In genomic region chr3:129117134-129117533, GRCh38 we compare ENCODE assay signal across 18 cellular contexts. TPM values are rescaled to one million over a fixed set of nuclear protein-coding genes. Genes with fewer than 3 reads are reported as not detected.
DNase-seq lines count a peak whose midpoint lies in the region; ATAC-seq, FAIRE-seq and TF ChIP-seq lines count a peak whose summit lies in the region.
"Had no signal": no experiment of that assay in that cellular context is flagged by ENCODE, and none has a peak within 500 bp of the region (broad histone marks: within the 10 kb centered on the region; RNA-seq: fewer than 3 reads in every experiment).

No MANE protein-coding gene starts in this region.

- peak; percentile 1 for DNase-seq in activated naive CD4-positive, alpha-beta T cell treated with anti-CD3 and anti-CD28 coated beads, Interleukin-2, amount 10 ng/mL, durations not matched to agents 7 days and 5 days
- DNase-seq in activated naive CD4-positive, alpha-beta T cell treated with anti-CD3 and anti-CD28 coated beads, Interleukin-2, amount 50 U/mL, for 16 hours = no peak
- no peak for DNase-seq in T-helper 17 cell
- no peak for DNase-seq in H1 (ENCODE audit: low read depth in 1 of 2, low spot score in 2 of 2)
- DNase-seq in stimulated activated naive CD8-positive, alpha-beta T cell treated with anti-CD3 and anti-CD28 coated beads, Interleukin-15, amount 100 ng/mL, for 72 hours = no peak
- no peak for DNase-seq in tibial artery
- DNase-seq: HFFc6; NCI-H2029 treated with DMSO at 0.1 percent for 48 hours; sigmoid colon; stimulated activated CD4-positive, alpha-beta T cell treated with anti-CD3 and anti-CD28 coated beads, Interleukin-2, amount 100 ng/mL, for 24 hours; substantia nigra; T-helper 9 cell had no signal

- H3K4me3 ChIP-seq in H1 (ENCODE audit: extremely low read depth in 1 of 4, insufficient read depth in 2 of 4, low read depth in 3 of 4, low read length in 4 of 4) = no peak overlapping the region; a peak in 1 of 8 replicates
- H3K4me3 ChIP-seq in tibial artery = no peak overlapping the region
- H3K4me3 ChIP-seq: sigmoid colon had no signal

- H3K23ac ChIP-seq in H1 (ENCODE audit: insufficient read length) = no peak overlapping the region

- no peaks in the 10 kb centered on the region for H3K27me3 ChIP-seq in H1 (replicated peaks in 1 of 4; ENCODE audit: control insufficient read depth in 3 of 4, extremely low read depth in 1 of 4, insufficient read depth in 3 of 4, low read length in 3 of 4)
- H3K27me3 ChIP-seq in tibial artery = no peaks in the 10 kb centered on the region
- H3K27me3 ChIP-seq: sigmoid colon had no signal

- H3K4me1 Mint-ChIP-seq in activated naive CD4-positive, alpha-beta T cell treated with anti-CD3 and anti-CD28 coated beads, Interleukin-2, amount 10 ng/mL, durations not matched to agents 7 days and 5 days = peaks cover 69% of the 10 kb centered on the region
- H3K4me1 Mint-ChIP-seq in T-helper 17 cell = peaks cover 40% of the 10 kb centered on the region
- H3K4me1 Mint-ChIP-seq in stimulated activated naive CD8-positive, alpha-beta T cell treated with anti-CD3 and anti-CD28 coated beads, Interleukin-15, amount 100 ng/mL, for 72 hours = peaks cover 72% of the 10 kb centered on the region

- no peak for FAIRE-seq in H1 (lab: Jason Lieb, UNC)
- FAIRE-seq: astrocyte, endometrium had no signal

- peak overlapping the region; percentile 28; the same call in 1 of the 2 replicates for H2BK5ac ChIP-seq in H1 (ENCODE audit: low read depth, low read length)

- no peak for TF ChIP-seq POLR2A in H1 (IDR thresholded peaks at IDR 0.05; ENCODE audit: control extremely low read depth in 1 of 2, low read depth in 2 of 2, low read length in 2 of 2)

- H3K14ac ChIP-seq in H1 (ENCODE audit: insufficient read length) = no peak overlapping the region

- no peak for TF ChIP-seq EP300 in H1 (IDR thresholded peaks at IDR 0.05; ENCODE audit: borderline replicate concordance in 1 of 2, low read depth in 2 of 2, low read length in 2 of 2)

- no peak overlapping the region for H3K4ac ChIP-seq in H1 (replicated peaks; ENCODE audit: insufficient read length, low read depth, low read length)

- H2AK5ac ChIP-seq in H1 (ENCODE audit: low read depth, low read length) = no peak overlapping the region

- no peak overlapping the region for H4K91ac ChIP-seq in H1 (replicated peaks; ENCODE audit: insufficient read length, low read length)

- peak overlapping the region; percentile 91 for H3K4me3 Mint-ChIP-seq in activated naive CD4-positive, alpha-beta T cell treated with anti-CD3 and anti-CD28 coated beads, Interleukin-2, amount 10 ng/mL, durations not matched to agents 7 days and 5 days
- no peak overlapping the region for H3K4me3 Mint-ChIP-seq in T-helper 17 cell
- H3K4me3 Mint-ChIP-seq in stimulated activated naive CD8-positive, alpha-beta T cell treated with anti-CD3 and anti-CD28 coated beads, Interleukin-15, amount 100 ng/mL, for 72 hours = peak overlapping the region; percentile 82 to 85
- H3K4me3 Mint-ChIP-seq: HFFc6 had no signal

- peaks cover 74% of the 10 kb centered on the region for H3K36me3 Mint-ChIP-seq in activated naive CD4-positive, alpha-beta T cell treated with anti-CD3 and anti-CD28 coated beads, Interleukin-2, amount 10 ng/mL, durations not matched to agents 7 days and 5 days
- peaks cover 3% of the 10 kb centered on the region for H3K36me3 Mint-ChIP-seq in T-helper 17 cell (ENCODE audit: low read depth)

- intact Hi-C loops in tibial artery (cut with DNase I; ENCODE audit: low total_unique reads) = no loop called here

- peaks cover 8% of the 10 kb centered on the region for H3K79me1 ChIP-seq in H1 (ENCODE audit: low read depth, low read length)

- H3K18ac ChIP-seq in H1 (ENCODE audit: extremely low read depth, low read length) = no peak overlapping the region

- H3K4me2 ChIP-seq in H1 (ENCODE audit: insufficient read depth in 1 of 2, low read depth in 2 of 2, low read length in 2 of 2) = peak overlapping the region in 1 of 2 experiments; percentile 45; a peak in 1 of 4 replicates

- no peak overlapping the region for H2BK20ac ChIP-seq in H1 (ENCODE audit: low read length)

- H2BK120ac ChIP-seq in H1 (replicated peaks; ENCODE audit: low read depth, low read length) = no peak overlapping the region

- no peak overlapping the region for H2BK15ac ChIP-seq in H1 (ENCODE audit: low read length)

- TF ChIP-seq RAD21 in H1 (IDR thresholded peaks at IDR 0.05 in 1 of 2, conservative IDR thresholded peaks at IDR 0.05 in 1 of 2; ENCODE audit: low read depth in 2 of 2, low read length in 2 of 2) = no peak

- H3K9me3 Mint-ChIP-seq in activated naive CD4-positive, alpha-beta T cell treated with anti-CD3 and anti-CD28 coated beads, Interleukin-2, amount 10 ng/mL, durations not matched to agents 7 days and 5 days = no peaks in the 10 kb centered on the region
- no peaks in the 10 kb centered on the region for H3K9me3 Mint-ChIP-seq in stimulated activated naive CD8-positive, alpha-beta T cell treated with anti-CD3 and anti-CD28 coated beads, Interleukin-15, amount 100 ng/mL, for 72 hours
- H3K9me3 Mint-ChIP-seq: HFFc6 had no signal

- H3K27ac ChIP-seq in H1 (ENCODE audit: low read depth, low read length) (no peak overlapping the region), tibial artery (no peak overlapping the region)
- H3K27ac ChIP-seq: sigmoid colon had no signal

- H3K36me3 ChIP-seq in H1 (ENCODE audit: control insufficient read depth in 2 of 4, insufficient read depth in 4 of 4, low read length in 3 of 4) (peaks cover 0 to 3% (median 3%) of the 10 kb centered on the region in 4 experiments; a peak in 1 of 8 replicates), tibial artery (peaks cover 6 to 18% (median 10%) of the 10 kb centered on the region in 3 donors)
- H3K36me3 ChIP-seq: sigmoid colon had no signal

- no peak overlapping the region for H4K8ac ChIP-seq in H1 (ENCODE audit: extremely low read depth, insufficient read depth, low read length)

- no peaks in the 10 kb centered on the region for H4K20me1 ChIP-seq in H1 (replicated peaks in 1 of 2; ENCODE audit: control insufficient read depth in 1 of 2, insufficient read depth in 2 of 2, low read length in 2 of 2)

- H2BK12ac ChIP-seq in H1 (ENCODE audit: low read depth, low read length) = no peak overlapping the region

- peaks cover 9% of the 10 kb centered on the region for H3K23me2 ChIP-seq in H1 (ENCODE audit: low read depth, low read length)

- H3K9me3 ChIP-seq in T-helper 17 cell (ENCODE audit: control insufficient read depth, low read length, poor library complexity, severe bottlenecking) (no peaks in the 10 kb centered on the region), H1 (ENCODE audit: insufficient read depth in 2 of 2, low read depth in 1 of 2, low read length in 1 of 2) (no peaks in the 10 kb centered on the region), tibial artery (no peaks in the 10 kb centered on the region)
- H3K9me3 ChIP-seq: sigmoid colon had no signal

- H2AFZ ChIP-seq in H1 (ENCODE audit: low read length) = no peak overlapping the region

- H3K4me1 ChIP-seq in H1 (replicated peaks in 1 of 4; ENCODE audit: control insufficient read depth in 3 of 4, insufficient read depth in 4 of 4, low read length in 3 of 4) = peaks cover 13 to 26% (median 23%) of the 10 kb centered on the region in 4 experiments
- H3K4me1 ChIP-seq in tibial artery = peaks cover 0 to 29% (median 21%) of the 10 kb centered on the region in 4 donors

- CTCF ChIA-PET in activated naive CD4-positive, alpha-beta T cell treated with anti-CD3 and anti-CD28 coated beads, Interleukin-2, amount 10 ng/mL, durations not matched to agents 7 days and 5 days (lab: Charles Lee) = interaction anchor here (0.8 to 1.9 kb wide), 4 partner anchors 10 to 147 kb away, joined by 3 to 5 read pairs (median 4); no protein-coding TSS in a partner anchor
- CTCF ChIA-PET in H1 (lab: Charles Lee; ENCODE audit: partially characterized antibody) = interaction anchor here (0.8 to 1.1 kb wide), 3 partner anchors 11 to 163 kb away, joined by 3 to 5 read pairs (median 3); no protein-coding TSS in a partner anchor

- TF ChIP-seq CTCF in H1 (IDR thresholded peaks at IDR 0.05; ENCODE audit: control extremely low read depth in 1 of 3, insufficient read depth in 1 of 3, low read depth in 1 of 3, low read length in 3 of 3) = no peak
- TF ChIP-seq CTCF in tibial artery (IDR thresholded peaks at IDR 0.05) = no peak

- H3K9ac ChIP-seq in H1 (replicated peaks in 1 of 4; ENCODE audit: extremely low read depth in 1 of 4, low read depth in 3 of 4, low read length in 3 of 4) = no peak overlapping the region; a peak in 1 of 7 replicates

- no peak overlapping the region for H4K5ac ChIP-seq in H1 (ENCODE audit: insufficient read length, low read depth, low read length)

- no peaks in the 10 kb centered on the region for H3K27me3 Mint-ChIP-seq in activated naive CD4-positive, alpha-beta T cell treated with anti-CD3 and anti-CD28 coated beads, Interleukin-2, amount 10 ng/mL, durations not matched to agents 7 days and 5 days
- H3K27me3 Mint-ChIP-seq in T-helper 17 cell = no peaks in the 10 kb centered on the region
- H3K27me3 Mint-ChIP-seq in stimulated activated naive CD8-positive, alpha-beta T cell treated with anti-CD3 and anti-CD28 coated beads, Interleukin-15, amount 100 ng/mL, for 72 hours = no peaks in the 10 kb centered on the region

- POLR2A ChIA-PET in H1 (lab: Charles Lee; ENCODE audit: partially characterized antibody) = interaction anchor here (1.0 to 1.1 kb wide), 2 partner anchors 10 to 66 kb away, joined by 3 to 5 read pairs; no protein-coding TSS in a partner anchor

- peak overlapping the region; percentile 98 for H3K27ac Mint-ChIP-seq in activated naive CD4-positive, alpha-beta T cell treated with anti-CD3 and anti-CD28 coated beads, Interleukin-2, amount 10 ng/mL, durations not matched to agents 7 days and 5 days
- H3K27ac Mint-ChIP-seq in T-helper 17 cell = peak overlapping the region; percentile 100
- peak overlapping the region; percentile 98 to 99 for H3K27ac Mint-ChIP-seq in stimulated activated naive CD8-positive, alpha-beta T cell treated with anti-CD3 and anti-CD28 coated beads, Interleukin-15, amount 100 ng/mL, for 72 hours

- H3K56ac ChIP-seq in H1 (replicated peaks; ENCODE audit: insufficient read length, low read depth, low read length) = no peak overlapping the region

- H3K79me2 ChIP-seq in H1 (ENCODE audit: control insufficient read depth in 1 of 2, insufficient read depth in 2 of 2, low read length in 2 of 2) = peaks cover 9 to 55% of the 10 kb centered on the region in 2 experiments

- ATAC-seq in T-helper 17 cell (no peak), GM18907 (IDR thresholded peaks at IDR 0.05; ENCODE audit: unreplicated experiment) (no peak), HG02973 (IDR thresholded peaks at IDR 0.05; ENCODE audit: unreplicated experiment) (no peak)
- no peak for ATAC-seq in stimulated activated naive CD8-positive, alpha-beta T cell treated with anti-CD3 and anti-CD28 coated beads, Interleukin-15, amount 100 ng/mL, for 72 hours
- ATAC-seq: activated CD4-positive, CD25-positive, alpha-beta regulatory T cell treated with anti-CD3 and anti-CD28 coated beads, Interleukin-2, amount 50 U/mL, for 24 hours had no signal

RNA-seq across cellular contexts. Expression of gene RAB43, which starts 4.5 kb away (rescaled TPM):
- 10 to 100 TPM; 33.7 to 37.8 TPM for total RNA-seq in T-helper 17 cell
- 18.7 and 19.4 TPM in 2 replicates for total RNA-seq in H1 (2021; fragmentation: NEBNext Ultra II Directional; extraction: Animal tissue kit (Norgen Biotek cat#: 25700))
- polyA plus RNA-seq in H1 (2011; rRNA removed) = 13.1 and 18.7 TPM in 2 replicates
- polyA plus RNA-seq in H1 (2011; cell fraction: cytosol; rRNA removed) = 12.7 TPM
- polyA plus RNA-seq in H1 (2011; cell fraction: nucleus; rRNA removed) = 25.4 TPM
- 10.6 to 13.7 TPM (median 13.1 TPM) in 4 replicates for polyA plus RNA-seq in H1 (2012, experiment 1 of 2)
- 14.1 TPM for polyA plus RNA-seq in H1 (2012, experiment 2 of 2)
- 11.8 TPM for polyA plus RNA-seq in H1 (2013, experiment 1 of 2)
- polyA plus RNA-seq in H1 (2013, experiment 2 of 2) = 12.4 TPM
- 10.3 and 10.9 TPM in 2 replicates for polyA minus RNA-seq in H1 (2011; rRNA and poly(A)+ RNA removed)
- 9.8 TPM for polyA minus RNA-seq in H1 (2011; cell fraction: cytosol; rRNA and poly(A)+ RNA removed)
- 11.4 TPM for polyA minus RNA-seq in H1 (2011; cell fraction: nucleus; rRNA and poly(A)+ RNA removed)

RNA-seq across cellular contexts. Expression of gene ISY1, which starts 43.7 kb away (rescaled TPM):
- total RNA-seq in T-helper 17 cell = 10 to 100 TPM; 39.0 TPM
- total RNA-seq in H1 (2021; fragmentation: NEBNext Ultra II Directional; extraction: Animal tissue kit (Norgen Biotek cat#: 25700)) = 16.6 and 21.8 TPM in 2 replicates
- 27.8 and 38.7 TPM in 2 replicates for polyA plus RNA-seq in H1 (2011; rRNA removed)
- 18.8 TPM for polyA plus RNA-seq in H1 (2011; cell fraction: cytosol; rRNA removed)
- polyA plus RNA-seq in H1 (2011; cell fraction: nucleus; rRNA removed) = 8.4 TPM
- 18.6 to 24.4 TPM (median 21.2 TPM) in 4 replicates for polyA plus RNA-seq in H1 (2012, experiment 1 of 2)
- 7.8 TPM for polyA plus RNA-seq in H1 (2012, experiment 2 of 2)
- 9.6 TPM for polyA plus RNA-seq in H1 (2013, experiment 1 of 2)
- 9.7 TPM for polyA plus RNA-seq in H1 (2013, experiment 2 of 2)
- polyA minus RNA-seq in H1 (2011; rRNA and poly(A)+ RNA removed) = 4.9 and 9.5 TPM in 2 replicates
- 16.7 TPM for polyA minus RNA-seq in H1 (2011; cell fraction: cytosol; rRNA and poly(A)+ RNA removed)
- polyA minus RNA-seq in H1 (2011; cell fraction: nucleus; rRNA and poly(A)+ RNA removed) = 5.3 TPM

RNA-seq across cellular contexts. Expression of gene GP9, which starts 56.6 kb away (rescaled TPM):
- 10 to 100 TPM in 1 of 2 donors, 1 to 10 TPM in 1; 3.8 to 68.5 TPM for total RNA-seq in T-helper 17 cell
- total RNA-seq in H1 (2021; fragmentation: NEBNext Ultra II Directional; extraction: Animal tissue kit (Norgen Biotek cat#: 25700)) = not detected in 2 replicates
- not detected in 2 replicates for polyA plus RNA-seq in H1 (2011; rRNA removed)
- not detected for polyA plus RNA-seq in H1 (2011; cell fraction: cytosol; rRNA removed)
- not detected for polyA plus RNA-seq in H1 (2011; cell fraction: nucleus; rRNA removed)
- polyA plus RNA-seq in H1 (2012, experiment 1 of 2) = not detected in 4 replicates
- polyA plus RNA-seq in H1 (2012, experiment 2 of 2) = not detected
- not detected for polyA plus RNA-seq in H1 (2013, experiment 1 of 2)
- polyA plus RNA-seq in H1 (2013, experiment 2 of 2) = not detected
- polyA minus RNA-seq in H1 (2011; rRNA and poly(A)+ RNA removed) = not detected in 2 replicates
- not detected for polyA minus RNA-seq in H1 (2011; cell fraction: cytosol; rRNA and poly(A)+ RNA removed)
- not detected for polyA minus RNA-seq in H1 (2011; cell fraction: nucleus; rRNA and poly(A)+ RNA removed)
- total RNA-seq: astrocyte, HFFc6, osteoblast, sigmoid colon had no signal
